10 cellular contexts compared by ENCODE assay signal in genomic region chr10:42690449-42691360, GRCh38. TPM values are rescaled to one million over a fixed set of nuclear protein-coding genes. Genes with fewer than 3 reads are reported as not detected.
DNase-seq lines count a peak whose midpoint lies in the region; ATAC-seq and TF ChIP-seq lines count a peak whose summit lies in the region.
"Had no signal": no experiment of that assay in that cellular context is flagged by ENCODE, and none has a peak within 500 bp of the region (broad histone marks: within the 10 kb centered on the region; RNA-seq: fewer than 3 reads in every experiment).

No MANE protein-coding gene starts in this region.

- H3K23ac ChIP-seq in trophoblast cell (ENCODE audit: low read length): no peak overlapping the region

- no peak for ATAC-seq in HG03342 (IDR thresholded peaks at IDR 0.05; ENCODE audit: unreplicated experiment)

- H3K14ac ChIP-seq in trophoblast cell (ENCODE audit: low read length): no peak overlapping the region

- H3K4me3 ChIP-seq in trophoblast cell (ENCODE audit: low read depth, low read length) (peak overlapping the region; percentile 10), adrenal gland (no peak overlapping the region)

- H4K8ac ChIP-seq in trophoblast cell (ENCODE audit: low read depth, low read length): no peak overlapping the region

- no peak overlapping the region for H3K18ac ChIP-seq in trophoblast cell (ENCODE audit: low read length)

- H3K36me3 ChIP-seq in trophoblast cell (ENCODE audit: control insufficient read depth in 1 of 2, insufficient read depth in 2 of 2, low read length in 2 of 2): no peaks in the 10 kb centered on the region
- no peaks in the 10 kb centered on the region for H3K36me3 ChIP-seq in adrenal gland (replicated peaks in 1 of 2)

- no peaks in the 10 kb centered on the region for H3K4me1 ChIP-seq in trophoblast cell (ENCODE audit: control insufficient read depth in 1 of 2, insufficient read depth in 2 of 2, low read length in 2 of 2)
- no peaks in the 10 kb centered on the region for H3K4me1 ChIP-seq in adrenal gland (replicated peaks in 1 of 2)

- H2BK5ac ChIP-seq in trophoblast cell (ENCODE audit: low read depth, low read length, poor library complexity): no peak overlapping the region

- H3K27ac ChIP-seq in trophoblast cell (ENCODE audit: low read depth, low read length) (no peak overlapping the region), adrenal gland (no peak overlapping the region)

- no peak overlapping the region for H2AFZ ChIP-seq in trophoblast cell (ENCODE audit: insufficient read depth, low read length, poor library complexity)

- no peak overlapping the region for H3K4me2 ChIP-seq in trophoblast cell (ENCODE audit: low read length)

- H3K27me3 ChIP-seq in trophoblast cell (ENCODE audit: insufficient read depth, low read length): no peaks in the 10 kb centered on the region
- no peaks in the 10 kb centered on the region for H3K27me3 ChIP-seq in adrenal gland

- no peak for TF ChIP-seq POLR2A in adrenal gland (IDR thresholded peaks at IDR 0.05)

- no peak for TF ChIP-seq CTCF in adrenal gland (IDR thresholded peaks at IDR 0.05)

- DNase-seq in NCI-H82 (lab: John Stamatoyannopoulos, UW): peak; percentile 5
- DNase-seq in NCI-H82 treated with DMSO at 0.1 percent for 48 hours (lab: John Stamatoyannopoulos, UW; ENCODE audit: unreplicated experiment): no peak
- DNase-seq in NCI-H1105 treated with DMSO at 0.1 percent for 48 hours (lab: John Stamatoyannopoulos, UW): peak; percentile 18
- DNase-seq in RPMI7951 (ENCODE audit: low read depth): peak; percentile 3
- no peak for DNase-seq in trophoblast cell
- DNase-seq in adrenal gland: no peak
- no peak for DNase-seq in GDM1 (lab: John Stamatoyannopoulos, UW)
- DNase-seq: activated CD4-positive, alpha-beta memory T cell treated with anti-CD3 and anti-CD28 coated beads for 36 hours; nucleus accumbens had no signal

- H3K79me2 ChIP-seq in trophoblast cell (ENCODE audit: control insufficient read depth, insufficient read depth, low read length, poor library complexity): no peaks in the 10 kb centered on the region

- no peak overlapping the region for H3K9ac ChIP-seq in trophoblast cell (ENCODE audit: low read length)

- no peak overlapping the region for H2BK120ac ChIP-seq in trophoblast cell (ENCODE audit: insufficient read depth, low read length, poor library complexity)

- no peaks in the 10 kb centered on the region for H3K79me1 ChIP-seq in trophoblast cell (ENCODE audit: low read length)

- no peak overlapping the region for H3K4ac ChIP-seq in trophoblast cell (ENCODE audit: low read depth, low read length)

- H3K9me3 ChIP-seq in trophoblast cell (ENCODE audit: insufficient read depth, low read depth, low read length): peaks cover 20% of the 10 kb centered on the region
- H3K9me3 ChIP-seq in adrenal gland (replicated peaks in 1 of 3): no peaks in the 10 kb centered on the region

- H2BK12ac ChIP-seq in trophoblast cell (ENCODE audit: low read length): no peak overlapping the region

- intact Hi-C loops in adrenal gland (cut with DNase I): no loop called here

- H4K91ac ChIP-seq in trophoblast cell (ENCODE audit: low read depth, low read length): no peak overlapping the region

- H2AK5ac ChIP-seq in trophoblast cell (ENCODE audit: low read length): no peak overlapping the region

- WGBS in trophoblast cell (ENCODE audit: extremely low coverage, insufficient coverage, insufficient read length): no CpG with 5 or more reads among the region's 29 CpGs
- 80 to 93% (median 91%) methylated on average over 2 to 29 of the region's 29 CpGs for WGBS in adrenal gland, 4 donors

- H4K12ac ChIP-seq in trophoblast cell (ENCODE audit: low read depth, low read length): no peak overlapping the region

RNA-seq across cellular contexts. Expression of gene ZNF33B, which starts 52.3 kb away (rescaled TPM):
- total RNA-seq in RPMI7951 (2014; rRNA removed; shearing (Covaris generic)): 4.8 and 9.1 TPM in 2 replicates
- polyA plus RNA-seq in trophoblast cell (2013): 8.7 and 10.6 TPM in 2 replicates
- 10 to 100 TPM; 11.4 to 43.0 (median 21.9) TPM for total RNA-seq in adrenal gland
- 10 to 100 TPM in 1 of 3 donors, 1 to 10 TPM in 2; 5.1 to 20.2 (median 6.7) TPM for polyA plus RNA-seq in adrenal gland

Comparison
In these comparisons a context has a peak if more than half of its experiments do, and no peak if none do; other contexts are left out.
1. DNase-seq: peak in NCI-H82 (single experiment), NCI-H1105 treated with DMSO at 0.1 percent for 48 hours (single experiment) and RPMI7951 (single experiment); none in NCI-H82 treated with DMSO at 0.1 percent for 48 hours (single experiment), trophoblast cell (0 of 2), adrenal gland (0 of 7) and GDM1 (single experiment).